ENCODE assay signal across 14 cellular contexts in genomic region chr5:67195406-67196275, GRCh38. TPM values are rescaled to one million over a fixed set of nuclear protein-coding genes. Genes with fewer than 3 reads are reported as not detected.
DNase-seq lines count a peak whose midpoint lies in the region; ATAC-seq lines count a peak whose summit lies in the region.
"Had no signal": no experiment of that assay in that cellular context is flagged by ENCODE, and none has a peak within 500 bp of the region (broad histone marks: within the 10 kb centered on the region; RNA-seq: fewer than 3 reads in every experiment).

No MANE protein-coding gene starts in this region.

- peaks cover 23% of the 10 kb centered on the region for H3K9me3 Mint-ChIP-seq in T-helper 2 cell treated with Interferon-gamma antibody and Interleukin-4, amounts not matched to agents 5 μg/mL and 100 μg/mL, for 36 hours
- H3K9me3 Mint-ChIP-seq in activated naive CD8-positive, alpha-beta T cell treated with anti-CD3 and anti-CD28 coated beads for 36 hours, result peaks cover 12% of the 10 kb centered on the region
- no peaks in the 10 kb centered on the region for H3K9me3 Mint-ChIP-seq in stimulated activated effector memory CD8-positive, alpha-beta T cell treated with anti-CD3 and anti-CD28 coated beads, Interleukin-12 subunit alpha, Interleukin-12 subunit beta, amount 100 ng/mL, for 72 hours
- peaks cover 0 to 12% (median 5%) of the 10 kb centered on the region in 9 donors for H3K9me3 Mint-ChIP-seq in naive thymus-derived CD8-positive, alpha-beta T cell

- no peak overlapping the region for H3K4me3 Mint-ChIP-seq in T-helper 2 cell treated with Interferon-gamma antibody and Interleukin-4, amounts not matched to agents 5 μg/mL and 100 μg/mL, for 36 hours
- H3K4me3 Mint-ChIP-seq in activated naive CD8-positive, alpha-beta T cell treated with anti-CD3 and anti-CD28 coated beads for 36 hours, result peak overlapping the region; percentile 2
- H3K4me3 Mint-ChIP-seq in stimulated activated effector memory CD8-positive, alpha-beta T cell treated with anti-CD3 and anti-CD28 coated beads, Interleukin-12 subunit alpha, Interleukin-12 subunit beta, amount 100 ng/mL, for 72 hours, result peak overlapping the region; percentile 6
- peak overlapping the region in 2 of 10 donors; percentile 44 to 86 for H3K4me3 Mint-ChIP-seq in naive thymus-derived CD8-positive, alpha-beta T cell
- H3K4me3 Mint-ChIP-seq: activated CD8-positive, alpha-beta T cell treated with anti-CD3 and anti-CD28 coated beads, Interleukin-2, amount 10 ng/mL, durations not matched to agents 7 days and 5 days; mesothelial cell of epicardium had no signal

- ATAC-seq in HG02642 (IDR thresholded peaks at IDR 0.05; ENCODE audit: poor library complexity, unreplicated experiment), result peak; percentile 38
- ATAC-seq in stimulated activated effector memory CD8-positive, alpha-beta T cell treated with anti-CD3 and anti-CD28 coated beads, Interleukin-12 subunit alpha, Interleukin-12 subunit beta, amount 100 ng/mL, for 72 hours, result no peak
- no peak for ATAC-seq in naive thymus-derived CD8-positive, alpha-beta T cell
- ATAC-seq: activated CD8-positive, alpha-beta T cell treated with anti-CD3 and anti-CD28 coated beads, Interleukin-2, amount 10 ng/mL, durations not matched to agents 7 days and 5 days had no signal

- peaks cover 44% of the 10 kb centered on the region for H3K4me1 Mint-ChIP-seq in T-helper 2 cell treated with Interferon-gamma antibody and Interleukin-4, amounts not matched to agents 5 μg/mL and 100 μg/mL, for 36 hours (ENCODE audit: low read depth)
- H3K4me1 Mint-ChIP-seq in activated naive CD8-positive, alpha-beta T cell treated with anti-CD3 and anti-CD28 coated beads for 36 hours, result peaks cover 25% of the 10 kb centered on the region
- H3K4me1 Mint-ChIP-seq in stimulated activated effector memory CD8-positive, alpha-beta T cell treated with anti-CD3 and anti-CD28 coated beads, Interleukin-12 subunit alpha, Interleukin-12 subunit beta, amount 100 ng/mL, for 72 hours, result peaks cover 24% of the 10 kb centered on the region
- peaks cover 22 to 89% (median 45%) of the 10 kb centered on the region in 4 donors for H3K4me1 Mint-ChIP-seq in naive thymus-derived CD8-positive, alpha-beta T cell

- POLR2A ChIA-PET in naive thymus-derived CD8-positive, alpha-beta T cell (lab: Charles Lee), result interaction anchor here (0.5 to 3.1 kb wide), 4 partner anchors 12 to 28 kb away, joined by 3 to 15 read pairs (median 5); no protein-coding TSS in a partner anchor

- peak overlapping the region; percentile 15 for H3K27ac Mint-ChIP-seq in T-helper 2 cell treated with Interferon-gamma antibody and Interleukin-4, amounts not matched to agents 5 μg/mL and 100 μg/mL, for 36 hours
- peak overlapping the region; percentile 52 for H3K27ac Mint-ChIP-seq in activated naive CD8-positive, alpha-beta T cell treated with anti-CD3 and anti-CD28 coated beads for 36 hours
- H3K27ac Mint-ChIP-seq in stimulated activated effector memory CD8-positive, alpha-beta T cell treated with anti-CD3 and anti-CD28 coated beads, Interleukin-12 subunit alpha, Interleukin-12 subunit beta, amount 100 ng/mL, for 72 hours, result peak overlapping the region; percentile 37
- H3K27ac Mint-ChIP-seq in naive thymus-derived CD8-positive, alpha-beta T cell, result peak overlapping the region in 5 of 10 donors; percentile 20 to 93 (median 41)
- H3K27ac Mint-ChIP-seq: activated CD8-positive, alpha-beta T cell treated with anti-CD3 and anti-CD28 coated beads, Interleukin-2, amount 10 ng/mL, durations not matched to agents 7 days and 5 days; mesothelial cell of epicardium had no signal

- DNase-seq in T-helper 2 cell treated with Interferon-gamma antibody and Interleukin-4, amounts not matched to agents 5 μg/mL and 100 μg/mL, for 36 hours (ENCODE audit: low spot score), result no peak
- DNase-seq in T-helper 2 cell, result no peak
- DNase-seq in activated naive CD8-positive, alpha-beta T cell treated with anti-CD3 and anti-CD28 coated beads for 36 hours, result no peak
- no peak for DNase-seq in stimulated activated effector memory CD8-positive, alpha-beta T cell treated with anti-CD3 and anti-CD28 coated beads, Interleukin-12 subunit alpha, Interleukin-12 subunit beta, amount 100 ng/mL, for 72 hours (ENCODE audit: low spot score in 2 of 2)
- DNase-seq in stimulated activated CD8-positive, alpha-beta memory T cell treated with anti-CD3 and anti-CD28 coated beads, Interleukin-4, amount 100 ng/mL, for 48 hours, result no peak
- no peak for DNase-seq in naive thymus-derived CD8-positive, alpha-beta T cell
- DNase-seq in A172 (ENCODE audit: low spot score), result no peak
- DNase-seq: activated CD8-positive, alpha-beta T cell treated with anti-CD3 and anti-CD28 coated beads, Interleukin-2, amount 10 ng/mL, durations not matched to agents 7 days and 5 days; adrenal gland; NCI-H1048 had no signal

- peaks cover 25% of the 10 kb centered on the region for H3K36me3 Mint-ChIP-seq in T-helper 2 cell treated with Interferon-gamma antibody and Interleukin-4, amounts not matched to agents 5 μg/mL and 100 μg/mL, for 36 hours (ENCODE audit: low read depth)
- peaks cover 3% of the 10 kb centered on the region for H3K36me3 Mint-ChIP-seq in activated naive CD8-positive, alpha-beta T cell treated with anti-CD3 and anti-CD28 coated beads for 36 hours
- no peaks in the 10 kb centered on the region for H3K36me3 Mint-ChIP-seq in stimulated activated effector memory CD8-positive, alpha-beta T cell treated with anti-CD3 and anti-CD28 coated beads, Interleukin-12 subunit alpha, Interleukin-12 subunit beta, amount 100 ng/mL, for 72 hours
- H3K36me3 Mint-ChIP-seq in naive thymus-derived CD8-positive, alpha-beta T cell, result peaks cover 0 to 9% (median 7%) of the 10 kb centered on the region in 3 donors
- H3K36me3 Mint-ChIP-seq: mesothelial cell of epicardium had no signal

- no peaks in the 10 kb centered on the region for H3K27me3 Mint-ChIP-seq in T-helper 2 cell treated with Interferon-gamma antibody and Interleukin-4, amounts not matched to agents 5 μg/mL and 100 μg/mL, for 36 hours (ENCODE audit: low read depth)
- no peaks in the 10 kb centered on the region for H3K27me3 Mint-ChIP-seq in activated naive CD8-positive, alpha-beta T cell treated with anti-CD3 and anti-CD28 coated beads for 36 hours
- no peaks in the 10 kb centered on the region for H3K27me3 Mint-ChIP-seq in naive thymus-derived CD8-positive, alpha-beta T cell

RNA-seq across cellular contexts. Expression of gene CD180, which starts 1.0 kb away (rescaled TPM):
- total RNA-seq in activated naive CD8-positive, alpha-beta T cell treated with anti-CD3 and anti-CD28 coated beads for 36 hours, result under 1 TPM in 1 of 2 experiments, not detected in 1; 0.04 TPM
- 1 to 10 TPM; 1.4 to 2.1 TPM for total RNA-seq in naive thymus-derived CD8-positive, alpha-beta T cell
- under 1 TPM in 2 of 3 donors, not detected in 1; 0.03 to 0.08 TPM for polyA plus RNA-seq in naive thymus-derived CD8-positive, alpha-beta T cell
- total RNA-seq in A172 (2014; rRNA removed; shearing (Covaris generic)), result 0.03 and 0.53 TPM in 2 replicates
- total RNA-seq: activated CD8-positive, alpha-beta T cell treated with anti-CD3 and anti-CD28 coated beads, Interleukin-2, amount 10 ng/mL, durations not matched to agents 7 days and 5 days; Daoy; endothelial cell of umbilical vein; mesothelial cell of epicardium had no signal
- polyA plus RNA-seq: endothelial cell of umbilical vein had no signal
